ENCODE assay signal across 12 cellular contexts in genomic region chr3:150783920-150784746, GRCh38. TPM values are rescaled to one million over a fixed set of nuclear protein-coding genes. Genes with fewer than 3 reads are reported as not detected.
DNase-seq lines count a peak whose midpoint lies in the region; ATAC-seq, FAIRE-seq and TF ChIP-seq lines count a peak whose summit lies in the region.
"Had no signal": no experiment of that assay in that cellular context is flagged by ENCODE, and none has a peak within 500 bp of the region (broad histone marks: within the 10 kb centered on the region; RNA-seq: fewer than 3 reads in every experiment).

No MANE protein-coding gene starts in this region.

- H3K36me3 Mint-ChIP-seq in activated T-cell treated with anti-CD3 and anti-CD28 coated beads, Interleukin-2, amount 50 U/mL, for 4 hours (ENCODE audit: insufficient read depth), result no peaks in the 10 kb centered on the region
- H3K36me3 Mint-ChIP-seq: memory B cell had no signal

- H3K79me2 ChIP-seq in keratinocyte (ENCODE audit: control insufficient read depth, insufficient read depth, low read length), result no peaks in the 10 kb centered on the region

- peaks cover 28% of the 10 kb centered on the region for H3K4me1 ChIP-seq in keratinocyte (ENCODE audit: control insufficient read depth, extremely low read depth, insufficient read depth, low read length)

- dilution Hi-C loops in keratinocyte (cut with MboI; ENCODE audit: extremely low pct_ligation_motif_present, low sequenced_read_pairs), result no loop called here

- no peaks in the 10 kb centered on the region for H3K9me3 Mint-ChIP-seq in activated T-cell treated with anti-CD3 and anti-CD28 coated beads, Interleukin-2, amount 50 U/mL, for 4 hours
- H3K9me3 Mint-ChIP-seq: memory B cell had no signal

- TF ChIP-seq CTCF in keratinocyte (optimal IDR thresholded peaks at IDR 0.05 in 1 of 3, IDR thresholded peaks at IDR 0.05 in 1 of 3, conservative IDR thresholded peaks at IDR 0.05 in 1 of 3; ENCODE audit: extremely low read depth in 1 of 3, insufficient read depth in 2 of 3, low read length in 3 of 3), result no peak

- DNase-seq in activated T-cell treated with anti-CD3 and anti-CD28 coated beads, Interleukin-2, amount 50 U/mL, for 4 hours, result no peak
- DNase-seq in activated T-cell treated with anti-CD3 and anti-CD28 coated beads, Interleukin-2, amount 50 U/mL, for 1 hour, result no peak
- DNase-seq in keratinocyte (ENCODE audit: low read depth, low spot score) (no peak), iPS-NIHi11 (ENCODE audit: low spot score) (no peak), MG63 (no peak), COLO668 (lab: John Stamatoyannopoulos, UW; ENCODE audit: unreplicated experiment) (no peak)

- peak; percentile 34 for FAIRE-seq in keratinocyte (lab: Jason Lieb, UNC)
- FAIRE-seq: H1 had no signal

- peaks cover 3% of the 10 kb centered on the region for H3K27me3 Mint-ChIP-seq in activated T-cell treated with anti-CD3 and anti-CD28 coated beads, Interleukin-2, amount 50 U/mL, for 4 hours (ENCODE audit: low read depth)

- no peak overlapping the region for H3K4me3 Mint-ChIP-seq in activated T-cell treated with anti-CD3 and anti-CD28 coated beads, Interleukin-2, amount 50 U/mL, for 4 hours
- H3K4me3 Mint-ChIP-seq: memory B cell had no signal

- no peak overlapping the region for H3K4me3 ChIP-seq in keratinocyte (ENCODE audit: control insufficient read depth in 2 of 3, extremely low read depth in 1 of 3, insufficient read depth in 2 of 3, low read depth in 1 of 3, low read length in 3 of 3)
- H3K4me3 ChIP-seq in MG63, result no peak overlapping the region
- H3K4me3 ChIP-seq: gastroesophageal sphincter, SK-N-MC had no signal

- H3K4me2 ChIP-seq in keratinocyte (ENCODE audit: control insufficient read depth, extremely low read depth, insufficient read depth, low read depth, low read length), result peak overlapping the region; percentile 59

- H3K9me1 ChIP-seq in keratinocyte (ENCODE audit: control insufficient read depth, extremely low read depth, insufficient read depth, low read length), result no peaks in the 10 kb centered on the region

- peak overlapping the region; percentile 63 for H3K27ac ChIP-seq in keratinocyte (ENCODE audit: control insufficient read depth, insufficient read depth, low read length)
- H3K27ac ChIP-seq: gastroesophageal sphincter, SK-N-MC had no signal

- H4K20me1 ChIP-seq in keratinocyte (ENCODE audit: control insufficient read depth, extremely low read depth, insufficient read depth, low read length), result no peaks in the 10 kb centered on the region

- peaks cover 40% of the 10 kb centered on the region for H3K4me1 Mint-ChIP-seq in activated T-cell treated with anti-CD3 and anti-CD28 coated beads, Interleukin-2, amount 50 U/mL, for 4 hours (ENCODE audit: low read depth)

- H3K9me3 ChIP-seq in keratinocyte (ENCODE audit: control insufficient read depth, low read depth, low read length) (no peaks in the 10 kb centered on the region), MG63 (no peaks in the 10 kb centered on the region)
- H3K9me3 ChIP-seq: gastroesophageal sphincter had no signal

- ATAC-seq in activated T-cell treated with anti-CD3 and anti-CD28 coated beads, Interleukin-2, amount 50 U/mL, for 4 hours, result peak; percentile 83 to 88
- ATAC-seq in GM21786 (IDR thresholded peaks at IDR 0.05; ENCODE audit: unreplicated experiment), result peak; percentile 45
- ATAC-seq in HG03558 (IDR thresholded peaks at IDR 0.05; ENCODE audit: extremely low read depth, unreplicated experiment), result peak; percentile 58
- ATAC-seq: gastroesophageal sphincter had no signal

- no peaks in the 10 kb centered on the region for H3K36me3 ChIP-seq in keratinocyte (ENCODE audit: control insufficient read depth in 2 of 2, extremely low read depth in 1 of 2, insufficient read depth in 2 of 2, low read length in 2 of 2)
- no peaks in the 10 kb centered on the region for H3K36me3 ChIP-seq in MG63
- H3K36me3 ChIP-seq: gastroesophageal sphincter had no signal

- H3K9ac ChIP-seq in keratinocyte (ENCODE audit: control insufficient read depth, extremely low read depth, insufficient read depth, low read length), result no peak overlapping the region

- H3K27me3 ChIP-seq in keratinocyte (ENCODE audit: control insufficient read depth, extremely low read depth, insufficient read depth, low read length) (no peaks in the 10 kb centered on the region), MG63 (no peaks in the 10 kb centered on the region)

- no peak overlapping the region for H2AFZ ChIP-seq in keratinocyte (ENCODE audit: control insufficient read depth, low read length)

RNA-seq across cellular contexts. Expression of gene SIAH2, which starts 21.2 kb away (rescaled TPM):
- total RNA-seq in activated T-cell treated with anti-CD3 and anti-CD28 coated beads, Interleukin-2, amount 50 U/mL, for 4 hours, result 100 to 1,000 TPM; 136 to 146 (median 141) TPM
- 32.5 to 65.7 TPM (median 44.8 TPM) in 3 replicates for polyA plus RNA-seq in keratinocyte
- 12.0 TPM for polyA plus RNA-seq in keratinocyte (2011; ENCODE audit: low read depth)
- 51.5 and 97.0 TPM in 2 replicates for polyA plus RNA-seq in keratinocyte (2011; cell fraction: cytosol; rRNA removed)
- 42.4 and 77.3 TPM in 2 replicates for polyA plus RNA-seq in keratinocyte (2011; cell fraction: nucleus; rRNA removed)
- polyA plus RNA-seq in keratinocyte (2012; ENCODE audit: low replicate concordance), result 24.0 and 37.9 TPM in 2 replicates
- 80.2 to 214 TPM (median 148 TPM) in 3 replicates for polyA minus RNA-seq in keratinocyte
- polyA minus RNA-seq in keratinocyte (2011; cell fraction: cytosol; rRNA and poly(A)+ RNA removed), result 47.4 TPM
- polyA minus RNA-seq in keratinocyte (2011; cell fraction: nucleus; rRNA and poly(A)+ RNA removed), result 24.1 and 25.4 TPM in 2 replicates
- total RNA-seq in MG63 (2014; rRNA removed; shearing (Covaris generic); ENCODE audit: low replicate concordance), result 27.4 and 31.3 TPM in 2 replicates
